8 cellular contexts compared by ENCODE assay signal in the genomic region with DNA sequence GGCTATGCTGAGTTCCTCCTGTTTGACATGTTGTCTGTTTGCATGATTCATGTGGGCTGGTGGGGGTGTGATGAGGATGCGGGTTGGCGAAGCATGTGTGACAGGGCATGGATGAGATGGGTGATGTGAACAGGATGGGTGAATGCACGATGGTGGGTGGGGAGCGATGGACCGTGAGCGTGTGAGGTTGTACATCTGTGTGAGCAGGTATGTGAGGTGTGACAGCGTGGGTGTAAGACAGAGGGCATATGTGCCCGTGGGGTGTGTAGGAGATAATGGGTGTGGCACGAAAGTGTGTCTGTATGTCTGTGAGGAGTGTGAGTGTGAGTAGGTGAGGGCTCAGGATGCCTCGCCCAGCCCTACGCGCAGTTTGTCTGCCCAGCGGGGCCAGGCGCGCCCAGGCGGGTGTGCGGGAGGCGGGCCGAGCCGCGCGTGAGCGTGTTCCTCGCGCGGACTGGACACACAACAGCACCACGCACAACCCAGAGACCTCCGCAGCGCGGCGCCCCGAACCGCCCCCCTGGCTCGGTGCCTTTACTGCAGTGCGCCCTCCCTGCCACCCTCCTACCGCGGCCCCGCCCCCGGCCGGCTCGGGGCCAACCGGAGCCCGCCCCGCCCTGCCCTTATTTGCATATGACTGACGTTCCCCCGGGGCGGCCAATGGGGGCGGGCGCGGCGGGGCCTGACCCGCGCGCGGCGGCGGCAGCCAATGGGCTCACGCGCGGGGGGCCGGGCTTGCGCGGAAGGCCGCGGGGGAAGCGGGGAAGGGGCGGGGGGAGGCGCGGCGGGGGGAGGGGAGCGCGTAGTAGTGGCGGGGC. TPM values are rescaled to one million over a fixed set of nuclear protein-coding genes. Genes with fewer than 3 reads are reported as not detected.
DNase-seq lines count a peak whose midpoint lies in the region; ATAC-seq and TF ChIP-seq lines count a peak whose summit lies in the region.

No MANE protein-coding gene starts in this region.

- TF ChIP-seq RAD21 in Ishikawa (IDR thresholded peaks at IDR 0.05; ENCODE audit: low read depth): no peak

- H3K27me3 Mint-ChIP-seq in activated T-cell treated with anti-CD3 and anti-CD28 coated beads, Interleukin-2, amount 50 U/mL, for 4 hours (ENCODE audit: low read depth): no peaks in the 10 kb centered on the region
- H3K27me3 Mint-ChIP-seq in naive B cell: no peaks in the 10 kb centered on the region

- H3K4me3 Mint-ChIP-seq in activated T-cell treated with anti-CD3 and anti-CD28 coated beads, Interleukin-2, amount 50 U/mL, for 4 hours: no peak overlapping the region
- H3K4me3 Mint-ChIP-seq in naive B cell: no peak overlapping the region

- DNase-seq in DMS153 treated with DMSO at 0.1 percent for 48 hours (lab: John Stamatoyannopoulos, UW; ENCODE audit: unreplicated experiment): peak; percentile 76
- peak; percentile 97 for DNase-seq in OCI-M1 (lab: John Stamatoyannopoulos, UW)
- DNase-seq in activated T-cell treated with anti-CD3 and anti-CD28 coated beads, Interleukin-2, amount 50 U/mL, for 4 hours: peak; percentile 95
- DNase-seq in fibroblast of gingiva (ENCODE audit: low read depth): peak; percentile 94
- peak; percentile 95 for DNase-seq in naive B cell
- peak; percentile 91 to 92 for DNase-seq in stimulated activated CD8-positive, alpha-beta memory T cell treated with anti-CD3 and anti-CD28 coated beads, Interleukin-7, amount 100 ng/mL, for 48 hours (ENCODE audit: extremely low read depth in 1 of 2, low read depth in 1 of 2)

- H3K9me3 Mint-ChIP-seq in activated T-cell treated with anti-CD3 and anti-CD28 coated beads, Interleukin-2, amount 50 U/mL, for 4 hours: no peaks in the 10 kb centered on the region
- H3K9me3 Mint-ChIP-seq in naive B cell: no peaks in the 10 kb centered on the region

- no peak; the same call in 1 of the 2 replicates for TF ChIP-seq EP300 in Ishikawa (IDR thresholded peaks at IDR 0.05; ENCODE audit: borderline replicate concordance)

- ATAC-seq in GM21619 (IDR thresholded peaks at IDR 0.05; ENCODE audit: unreplicated experiment) (peak; percentile 42), naive B cell (ENCODE audit: low read depth in 2 of 2) (peak; percentile 60 to 61)
- ATAC-seq in activated T-cell treated with anti-CD3 and anti-CD28 coated beads, Interleukin-2, amount 50 U/mL, for 4 hours: peak; percentile 71 to 74

- H3K4me1 Mint-ChIP-seq in activated T-cell treated with anti-CD3 and anti-CD28 coated beads, Interleukin-2, amount 50 U/mL, for 4 hours (ENCODE audit: low read depth): peaks cover 45% of the 10 kb centered on the region
- H3K4me1 Mint-ChIP-seq in naive B cell: peaks cover 42 to 52% (median 49%) of the 10 kb centered on the region in 3 donors

- peaks cover 2% of the 10 kb centered on the region for H3K36me3 Mint-ChIP-seq in activated T-cell treated with anti-CD3 and anti-CD28 coated beads, Interleukin-2, amount 50 U/mL, for 4 hours (ENCODE audit: insufficient read depth)
- H3K36me3 Mint-ChIP-seq in naive B cell: no peaks in the 10 kb centered on the region

- no peak overlapping the region for H3K27ac Mint-ChIP-seq in naive B cell

TF ChIP-seq in Ishikawa, 13 proteins besides CTCF, POLR2A, EP300 and RAD21:
- TF ChIP-seq TAF1 (IDR thresholded peaks at IDR 0.05; ENCODE audit: low read depth) (no peak), NFIC (IDR thresholded peaks at IDR 0.05) (peak; percentile 71), YY1 (IDR thresholded peaks at IDR 0.05; ENCODE audit: low read depth) (no peak), ZBTB7A (IDR thresholded peaks at IDR 0.05; ENCODE audit: low read depth) (peak; percentile 70; the same call in 1 of the 2 replicates)
- TF ChIP-seq, protein P1, sequence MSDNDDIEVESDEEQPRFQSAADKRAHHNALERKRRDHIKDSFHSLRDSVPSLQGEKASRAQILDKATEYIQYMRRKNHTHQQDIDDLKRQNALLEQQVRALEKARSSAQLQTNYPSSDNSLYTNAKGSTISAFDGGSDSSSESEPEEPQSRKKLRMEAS (IDR thresholded peaks at IDR 0.05): peak; percentile 47; the same call in 1 of the 2 replicates
- TF ChIP-seq, protein P2, sequence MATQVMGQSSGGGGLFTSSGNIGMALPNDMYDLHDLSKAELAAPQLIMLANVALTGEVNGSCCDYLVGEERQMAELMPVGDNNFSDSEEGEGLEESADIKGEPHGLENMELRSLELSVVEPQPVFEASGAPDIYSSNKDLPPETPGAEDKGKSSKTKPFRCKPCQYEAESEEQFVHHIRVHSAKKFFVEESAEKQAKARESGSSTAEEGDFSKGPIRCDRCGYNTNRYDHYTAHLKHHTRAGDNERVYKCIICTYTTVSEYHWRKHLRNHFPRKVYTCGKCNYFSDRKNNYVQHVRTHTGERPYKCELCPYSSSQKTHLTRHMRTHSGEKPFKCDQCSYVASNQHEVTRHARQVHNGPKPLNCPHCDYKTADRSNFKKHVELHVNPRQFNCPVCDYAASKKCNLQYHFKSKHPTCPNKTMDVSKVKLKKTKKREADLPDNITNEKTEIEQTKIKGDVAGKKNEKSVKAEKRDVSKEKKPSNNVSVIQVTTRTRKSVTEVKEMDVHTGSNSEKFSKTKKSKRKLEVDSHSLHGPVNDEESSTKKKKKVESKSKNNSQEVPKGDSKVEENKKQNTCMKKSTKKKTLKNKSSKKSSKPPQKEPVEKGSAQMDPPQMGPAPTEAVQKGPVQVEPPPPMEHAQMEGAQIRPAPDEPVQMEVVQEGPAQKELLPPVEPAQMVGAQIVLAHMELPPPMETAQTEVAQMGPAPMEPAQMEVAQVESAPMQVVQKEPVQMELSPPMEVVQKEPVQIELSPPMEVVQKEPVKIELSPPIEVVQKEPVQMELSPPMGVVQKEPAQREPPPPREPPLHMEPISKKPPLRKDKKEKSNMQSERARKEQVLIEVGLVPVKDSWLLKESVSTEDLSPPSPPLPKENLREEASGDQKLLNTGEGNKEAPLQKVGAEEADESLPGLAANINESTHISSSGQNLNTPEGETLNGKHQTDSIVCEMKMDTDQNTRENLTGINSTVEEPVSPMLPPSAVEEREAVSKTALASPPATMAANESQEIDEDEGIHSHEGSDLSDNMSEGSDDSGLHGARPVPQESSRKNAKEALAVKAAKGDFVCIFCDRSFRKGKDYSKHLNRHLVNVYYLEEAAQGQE (IDR thresholded peaks at IDR 0.05; ENCODE audit: low read depth): no peak
TF ChIP-seq in Ishikawa: peak in this region for 3.

RNA-seq across cellular contexts. Expression of a gene that starts 14.4 kb away (rescaled TPM):
- total RNA-seq in activated T-cell treated with anti-CD3 and anti-CD28 coated beads, Interleukin-2, amount 50 U/mL, for 4 hours: 10 to 100 TPM; 54.9 to 67.3 (median 64.1) TPM
- polyA plus RNA-seq in naive B cell (ENCODE audit: low read depth in 6 of 6): 1 to 10 TPM in 5 of 6 donors, under 1 TPM in 1; 0.05 to 5.3 (median 2.1) TPM

RNA-seq across cellular contexts. Expression of a gene that starts 18.5 kb away (rescaled TPM):
- 1 to 10 TPM in 2 of 3 donors, under 1 TPM in 1; 0.58 to 1.5 (median 1.3) TPM for total RNA-seq in activated T-cell treated with anti-CD3 and anti-CD28 coated beads, Interleukin-2, amount 50 U/mL, for 4 hours
- under 1 TPM in 3 of 6 donors, not detected in 3; 0.25 to 0.51 (median 0.34) TPM for polyA plus RNA-seq in naive B cell (ENCODE audit: low read depth in 6 of 6)

RNA-seq across cellular contexts. Expression of a gene that starts 19.0 kb away (rescaled TPM):
- 10 to 100 TPM; 55.2 to 67.8 (median 60.0) TPM for total RNA-seq in activated T-cell treated with anti-CD3 and anti-CD28 coated beads, Interleukin-2, amount 50 U/mL, for 4 hours
- polyA plus RNA-seq in naive B cell (ENCODE audit: low read depth in 6 of 6): 10 to 100 TPM; 12.3 to 25.9 (median 24.4) TPM

RNA-seq across cellular contexts. Expression of a gene that starts 28.5 kb away (rescaled TPM):
- 10 to 100 TPM; 86.2 to 95.4 (median 89.1) TPM for total RNA-seq in activated T-cell treated with anti-CD3 and anti-CD28 coated beads, Interleukin-2, amount 50 U/mL, for 4 hours
- polyA plus RNA-seq in naive B cell (ENCODE audit: low read depth in 6 of 6): 1 to 10 TPM in 5 of 6 donors, under 1 TPM in 1; 0.68 to 8.2 (median 3.8) TPM

RNA-seq across cellular contexts. Expression of a gene that starts 29.7 kb away (rescaled TPM):
- not detected for total RNA-seq in activated T-cell treated with anti-CD3 and anti-CD28 coated beads, Interleukin-2, amount 50 U/mL, for 4 hours
- polyA plus RNA-seq in naive B cell (ENCODE audit: low read depth in 6 of 6): not detected

Comparison
In these comparisons a context has a peak if more than half of its experiments do, and no peak if none do; other contexts are left out.
1. Peak in every context shown above with its lines: DNase-seq and ATAC-seq.